Comparison of ENCODE assay signal across 19 cellular contexts in the genomic region with DNA sequence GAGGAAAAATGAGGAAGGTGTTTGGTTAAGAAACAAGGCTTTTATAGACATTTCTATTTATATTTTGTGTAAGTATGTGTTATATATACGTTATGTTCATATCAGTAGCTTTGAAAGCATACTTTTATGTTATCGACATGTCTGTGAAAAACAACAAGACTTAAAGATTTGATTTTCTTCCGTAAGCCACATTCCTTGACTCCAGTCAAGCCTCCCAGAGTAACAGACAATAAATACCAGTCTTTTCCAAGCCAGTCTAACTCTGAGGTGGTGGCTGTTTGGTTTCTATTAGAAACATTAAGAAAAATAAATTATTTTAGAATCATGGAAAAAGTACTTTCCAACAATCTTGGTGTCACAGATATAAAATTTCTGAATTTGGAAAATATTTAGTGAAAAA. TPM values are rescaled to one million over a fixed set of nuclear protein-coding genes. Genes with fewer than 3 reads are reported as not detected.
DNase-seq lines count a peak whose midpoint lies in the region; ATAC-seq and TF ChIP-seq lines count a peak whose summit lies in the region.
"Had no signal": no experiment of that assay in that cellular context is flagged by ENCODE, and none has a peak within 500 bp of the region (broad histone marks: within the 10 kb centered on the region; RNA-seq: fewer than 3 reads in every experiment).

No MANE protein-coding gene starts in this region.

- CTCF ChIA-PET in Panc1 (lab: Charles Lee): no interaction called here

- no peaks in the 10 kb centered on the region for H3K36me3 ChIP-seq in Panc1 (ENCODE audit: control insufficient read depth, insufficient read depth, low read length)
- no peaks in the 10 kb centered on the region for H3K36me3 ChIP-seq in thyroid gland
- no peaks in the 10 kb centered on the region for H3K36me3 ChIP-seq in gastroesophageal sphincter
- H3K36me3 ChIP-seq in vagina: no peaks in the 10 kb centered on the region

- H3K4me1 ChIP-seq in Panc1 (ENCODE audit: control insufficient read depth, insufficient read depth, low read length) (peaks cover 43% of the 10 kb centered on the region), thyroid gland (peaks cover 25 to 52% of the 10 kb centered on the region in 2 donors), gastroesophageal sphincter (peaks cover 0 to 27% (median 6%) of the 10 kb centered on the region in 3 donors), vagina (peaks cover 8% of the 10 kb centered on the region)

- peaks cover 8% of the 10 kb centered on the region for H3K9me3 Mint-ChIP-seq in dendritic cell treated with granulocyte-macrophage colony-stimulating factor and Interleukin-4, amounts not matched to agents 40 ng/mL and 50 ng/mL, for 4 days

- 46 to 50% methylated on average over 3 of the region's 3 CpGs for WGBS in thyroid gland, 2 donors
- 94 to 95% methylated on average over 3 of the region's 3 CpGs for WGBS in gastroesophageal sphincter (ENCODE audit: low coverage in 1 of 2), 2 donors

- no peak for TF ChIP-seq POLR2A in thyroid gland (IDR thresholded peaks at IDR 0.05)
- TF ChIP-seq POLR2A in gastroesophageal sphincter (IDR thresholded peaks at IDR 0.05): no peak
- TF ChIP-seq POLR2A in vagina (IDR thresholded peaks at IDR 0.05): no peak

- H3K27me3 ChIP-seq in Panc1 (ENCODE audit: control insufficient read depth, insufficient read depth, low read length) (no peaks in the 10 kb centered on the region), thyroid gland (no peaks in the 10 kb centered on the region), gastroesophageal sphincter (no peaks in the 10 kb centered on the region), vagina (no peaks in the 10 kb centered on the region)

- in situ Hi-C loops in Panc1 (cut with HindIII; ENCODE audit: low pct_unique_long_range_greater_than_20kb, low sequenced_read_pairs): no loop called here

- peak overlapping the region; percentile 48; the same call in 1 of the 2 replicates for H3K27ac ChIP-seq in Panc1 (ENCODE audit: low read length)
- peak overlapping the region; percentile 35 to 73 (median 66) for H3K27ac ChIP-seq in thyroid gland
- H3K27ac ChIP-seq in gastroesophageal sphincter: no peak overlapping the region
- no peak overlapping the region for H3K27ac ChIP-seq in vagina

- H3K9me3 ChIP-seq in Panc1 (ENCODE audit: control insufficient read depth, insufficient read depth, low read depth, low read length): no peaks in the 10 kb centered on the region
- H3K9me3 ChIP-seq in thyroid gland: no peaks in the 10 kb centered on the region
- no peaks in the 10 kb centered on the region for H3K9me3 ChIP-seq in gastroesophageal sphincter
- H3K9me3 ChIP-seq in vagina: no peaks in the 10 kb centered on the region

- no peaks in the 10 kb centered on the region for H3K27me3 Mint-ChIP-seq in dendritic cell treated with granulocyte-macrophage colony-stimulating factor and Interleukin-4, amounts not matched to agents 40 ng/mL and 50 ng/mL, for 4 days
- H3K27me3 Mint-ChIP-seq: IgD-negative memory B cell had no signal

- no peak overlapping the region for H3K4me3 Mint-ChIP-seq in dendritic cell treated with granulocyte-macrophage colony-stimulating factor and Interleukin-4, amounts not matched to agents 40 ng/mL and 50 ng/mL, for 4 days
- H3K4me3 Mint-ChIP-seq: IgD-negative memory B cell had no signal

- ATAC-seq in Panc1 (no peak), gastroesophageal sphincter (no peak)
- ATAC-seq: HCT116 had no signal

- H3K4me1 Mint-ChIP-seq in dendritic cell treated with granulocyte-macrophage colony-stimulating factor and Interleukin-4, amounts not matched to agents 40 ng/mL and 50 ng/mL, for 4 days (ENCODE audit: low read depth): peaks cover 26% of the 10 kb centered on the region
- H3K4me1 Mint-ChIP-seq: IgD-negative memory B cell had no signal

- TF ChIP-seq EP300 in gastroesophageal sphincter (IDR thresholded peaks at IDR 0.05): no peak

- peak overlapping the region; percentile 59 for H3K27ac Mint-ChIP-seq in dendritic cell treated with granulocyte-macrophage colony-stimulating factor and Interleukin-4, amounts not matched to agents 40 ng/mL and 50 ng/mL, for 4 days
- H3K27ac Mint-ChIP-seq: IgD-negative memory B cell had no signal

- DNase-seq in Panc1 (ENCODE audit: low read depth, low spot score) (no peak), kidney tubule cell (ENCODE audit: low spot score) (peak; percentile 72), thyroid gland (no peak), vagina (ENCODE audit: extremely low spot score in 2 of 2) (no peak), KG1 (lab: John Stamatoyannopoulos, UW) (no peak)
- DNase-seq: DMS153, DND-41, Karpas-422, NCI-H1092 treated with DMSO at 0.1 percent for 48 hours, NCI-H146, NCI-H1930, NCI-H2107, NCI-H524, NCI-H774, Right ventricle myocardium superior had no signal

- no peaks in the 10 kb centered on the region for H3K36me3 Mint-ChIP-seq in dendritic cell treated with granulocyte-macrophage colony-stimulating factor and Interleukin-4, amounts not matched to agents 40 ng/mL and 50 ng/mL, for 4 days (ENCODE audit: low read depth)
- H3K36me3 Mint-ChIP-seq: IgD-negative memory B cell had no signal

- H3K4me3 ChIP-seq in Panc1 (ENCODE audit: low read depth in 2 of 2, low read length in 2 of 2) (no peak overlapping the region), thyroid gland (replicated peaks in 1 of 3) (no peak overlapping the region), gastroesophageal sphincter (no peak overlapping the region), vagina (no peak overlapping the region)

- TF ChIP-seq CTCF in Panc1 (IDR thresholded peaks at IDR 0.05) (no peak), thyroid gland (IDR thresholded peaks at IDR 0.05) (no peak), gastroesophageal sphincter (IDR thresholded peaks at IDR 0.05) (no peak), vagina (IDR thresholded peaks at IDR 0.05) (no peak)

- intact Hi-C loops in Panc1 (cut with micrococcal nuclease; ENCODE audit: unreplicated experiment) (no loop called here), thyroid gland (cut with DNase I) (no loop called here), vagina (cut with DNase I) (no loop called here)
- intact Hi-C loops in dendritic cell treated with granulocyte-macrophage colony-stimulating factor and Interleukin-4, amounts not matched to agents 40 ng/mL and 50 ng/mL, for 4 days (cut with micrococcal nuclease): no loop called here

- no TSS peak for BruUV-seq in Panc1 (replicated peaks; lab: Mats Ljungman, UMichigan)

- POLR2A ChIA-PET in Panc1 (lab: Charles Lee): no interaction called here

RNA-seq across cellular contexts. Expression of gene ITGAV, which starts 16.3 kb away (rescaled TPM):
- total RNA-seq in Panc1 (2021; ENCODE audit: unreplicated experiment) (218 TPM), thyroid gland (100 to 1,000 TPM; 136 to 186 (median 143) TPM), gastroesophageal sphincter (100 to 1,000 TPM; 100 to 127 (median 117) TPM), vagina (55.0 TPM)
- polyA plus RNA-seq in Panc1 (2012; ENCODE audit: insufficient read length): 140 TPM

Comparison
In these comparisons a context has a peak if more than half of its experiments do, and no peak if none do; other contexts are left out.
1. H3K27ac ChIP-seq: peak in Panc1 (single experiment) and thyroid gland (3 of 3); none in gastroesophageal sphincter (0 of 4) and vagina (single experiment).